In genomic region chr16:51440096-51440495, GRCh38 we compare ENCODE assay signal across 18 cellular contexts.
DNase-seq lines count a peak whose midpoint lies in the region; ATAC-seq and TF ChIP-seq lines count a peak whose summit lies in the region.
"Had no signal": no experiment of that assay in that cellular context is flagged by ENCODE, and none has a peak within 500 bp of the region (broad histone marks: within the 10 kb centered on the region; RNA-seq: fewer than 3 reads in every experiment).

No MANE protein-coding gene starts in this region.

- peak overlapping the region; percentile 21 for H3K27ac ChIP-seq in iPS-20b (ENCODE audit: low read length)
- H3K27ac ChIP-seq: 22Rv1, gastrocnemius medialis, prostate gland had no signal

- H3K9me3 ChIP-seq in iPS-20b (ENCODE audit: insufficient read depth, low read depth, low read length): no peaks in the 10 kb centered on the region
- H3K9me3 ChIP-seq: gastrocnemius medialis, prostate gland had no signal

- DNase-seq in NCI-H187 treated with DMSO at 0.1 percent for 48 hours (lab: John Stamatoyannopoulos, UW): peak; percentile 25
- DNase-seq in NCI-H187 (lab: John Stamatoyannopoulos, UW): no peak
- peak in 34 of 56 donors; percentile 4 to 78 (median 26) for DNase-seq in amygdala (lab: John Stamatoyannopoulos, UW)
- DNase-seq in type B pancreatic cell (ENCODE audit: extremely low spot score, unreplicated experiment): no peak
- DNase-seq in activated T-cell treated with anti-CD3 and anti-CD28 coated beads, Interleukin-2, amount 50 U/mL, for 4 hours: no peak
- DNase-seq in NCI-H1048 (lab: John Stamatoyannopoulos, UW): no peak
- DNase-seq in NCI-H526 (lab: John Stamatoyannopoulos, UW): no peak
- DNase-seq: activated CD4-positive, alpha-beta T cell treated with anti-CD3 and anti-CD28 coated beads for 36 hours; activated naive CD8-positive, alpha-beta T cell treated with anti-CD3 and anti-CD28 coated beads, Interleukin-2, amount 10 ng/mL, durations not matched to agents 7 days and 5 days; activated T-cell treated with anti-CD3 and anti-CD28 coated beads, Interleukin-2, amount 50 U/mL, for 24 hours; CD8-positive, alpha-beta memory T cell; gastrocnemius medialis; NCI-H2107; Right ventricle myocardium superior; T-helper 2 cell had no signal

- peak overlapping the region; percentile 75 for H3K4me3 Mint-ChIP-seq in type B pancreatic cell
- H3K4me3 Mint-ChIP-seq in activated T-cell treated with anti-CD3 and anti-CD28 coated beads, Interleukin-2, amount 50 U/mL, for 4 hours: no peak overlapping the region
- H3K4me3 Mint-ChIP-seq: activated CD4-positive, alpha-beta T cell treated with anti-CD3 and anti-CD28 coated beads for 36 hours; activated naive CD8-positive, alpha-beta T cell treated with anti-CD3 and anti-CD28 coated beads, Interleukin-2, amount 10 ng/mL, durations not matched to agents 7 days and 5 days; activated T-cell treated with anti-CD3 and anti-CD28 coated beads, Interleukin-2, amount 50 U/mL, for 24 hours; CD8-positive, alpha-beta memory T cell had no signal

- peaks cover 53% of the 10 kb centered on the region for H3K27me3 Mint-ChIP-seq in type B pancreatic cell
- H3K27me3 Mint-ChIP-seq in activated T-cell treated with anti-CD3 and anti-CD28 coated beads, Interleukin-2, amount 50 U/mL, for 4 hours (ENCODE audit: low read depth): peaks cover 8% of the 10 kb centered on the region

- H3K4me1 ChIP-seq in iPS-20b (ENCODE audit: insufficient read depth, low read length): peaks cover 41% of the 10 kb centered on the region; the same call in 1 of the 2 replicates
- H3K4me1 ChIP-seq: gastrocnemius medialis, prostate gland had no signal

- H3K27ac Mint-ChIP-seq in type B pancreatic cell: no peak overlapping the region
- H3K27ac Mint-ChIP-seq: activated CD4-positive, alpha-beta T cell treated with anti-CD3 and anti-CD28 coated beads for 36 hours; activated naive CD8-positive, alpha-beta T cell treated with anti-CD3 and anti-CD28 coated beads, Interleukin-2, amount 10 ng/mL, durations not matched to agents 7 days and 5 days; activated T-cell treated with anti-CD3 and anti-CD28 coated beads, Interleukin-2, amount 50 U/mL, for 24 hours; CD8-positive, alpha-beta memory T cell had no signal

- H3K4me1 Mint-ChIP-seq in type B pancreatic cell (ENCODE audit: unreplicated experiment): peaks cover 24% of the 10 kb centered on the region
- H3K4me1 Mint-ChIP-seq in activated T-cell treated with anti-CD3 and anti-CD28 coated beads, Interleukin-2, amount 50 U/mL, for 4 hours (ENCODE audit: low read depth): no peaks in the 10 kb centered on the region
- H3K4me1 Mint-ChIP-seq: activated CD4-positive, alpha-beta T cell treated with anti-CD3 and anti-CD28 coated beads for 36 hours; activated naive CD8-positive, alpha-beta T cell treated with anti-CD3 and anti-CD28 coated beads, Interleukin-2, amount 10 ng/mL, durations not matched to agents 7 days and 5 days; CD8-positive, alpha-beta memory T cell had no signal

- no peaks in the 10 kb centered on the region for H3K27me3 ChIP-seq in iPS-20b (ENCODE audit: insufficient read depth, low read length)

- no peaks in the 10 kb centered on the region for H3K36me3 ChIP-seq in iPS-20b (ENCODE audit: insufficient read depth, low read depth, low read length)
- H3K36me3 ChIP-seq: gastrocnemius medialis, prostate gland had no signal

- ATAC-seq in activated T-cell treated with anti-CD3 and anti-CD28 coated beads, Interleukin-2, amount 50 U/mL, for 4 hours: no peak
- ATAC-seq: activated CD4-positive, alpha-beta T cell treated with anti-CD3 and anti-CD28 coated beads for 36 hours; gastrocnemius medialis had no signal

- no peak for TF ChIP-seq CTCF in type B pancreatic cell (conservative IDR thresholded peaks at IDR 0.05)

- H3K9me3 Mint-ChIP-seq in type B pancreatic cell: no peaks in the 10 kb centered on the region
- peaks cover 2% of the 10 kb centered on the region for H3K9me3 Mint-ChIP-seq in activated T-cell treated with anti-CD3 and anti-CD28 coated beads, Interleukin-2, amount 50 U/mL, for 4 hours

- H3K4me3 ChIP-seq in iPS-20b (ENCODE audit: low read length): peak overlapping the region; percentile 62; the same call in 1 of the 2 replicates
- H3K4me3 ChIP-seq: gastrocnemius medialis, prostate gland had no signal

- peak overlapping the region; percentile 13; the same call in 1 of the 2 replicates for H3K9ac ChIP-seq in iPS-20b (ENCODE audit: low read depth, low read length)

- H3K36me3 Mint-ChIP-seq in type B pancreatic cell: no peaks in the 10 kb centered on the region
- no peaks in the 10 kb centered on the region for H3K36me3 Mint-ChIP-seq in activated T-cell treated with anti-CD3 and anti-CD28 coated beads, Interleukin-2, amount 50 U/mL, for 4 hours (ENCODE audit: insufficient read depth)
- H3K36me3 Mint-ChIP-seq: activated naive CD8-positive, alpha-beta T cell treated with anti-CD3 and anti-CD28 coated beads, Interleukin-2, amount 10 ng/mL, durations not matched to agents 7 days and 5 days; CD8-positive, alpha-beta memory T cell had no signal

Comparison
In these comparisons a context has a peak if more than half of its experiments do, and no peak if none do; other contexts are left out.
1. DNase-seq: peak in NCI-H187 treated with DMSO at 0.1 percent for 48 hours (single experiment) and amygdala (34 of 56); none in NCI-H187 (0 of 2), type B pancreatic cell (single experiment), activated T-cell treated with anti-CD3 and anti-CD28 coated beads, Interleukin-2, amount 50 U/mL, for 4 hours (single experiment), NCI-H1048 (single experiment) and NCI-H526 (0 of 2).